ENCODE assay signal across 9 cellular contexts in the genomic region with DNA sequence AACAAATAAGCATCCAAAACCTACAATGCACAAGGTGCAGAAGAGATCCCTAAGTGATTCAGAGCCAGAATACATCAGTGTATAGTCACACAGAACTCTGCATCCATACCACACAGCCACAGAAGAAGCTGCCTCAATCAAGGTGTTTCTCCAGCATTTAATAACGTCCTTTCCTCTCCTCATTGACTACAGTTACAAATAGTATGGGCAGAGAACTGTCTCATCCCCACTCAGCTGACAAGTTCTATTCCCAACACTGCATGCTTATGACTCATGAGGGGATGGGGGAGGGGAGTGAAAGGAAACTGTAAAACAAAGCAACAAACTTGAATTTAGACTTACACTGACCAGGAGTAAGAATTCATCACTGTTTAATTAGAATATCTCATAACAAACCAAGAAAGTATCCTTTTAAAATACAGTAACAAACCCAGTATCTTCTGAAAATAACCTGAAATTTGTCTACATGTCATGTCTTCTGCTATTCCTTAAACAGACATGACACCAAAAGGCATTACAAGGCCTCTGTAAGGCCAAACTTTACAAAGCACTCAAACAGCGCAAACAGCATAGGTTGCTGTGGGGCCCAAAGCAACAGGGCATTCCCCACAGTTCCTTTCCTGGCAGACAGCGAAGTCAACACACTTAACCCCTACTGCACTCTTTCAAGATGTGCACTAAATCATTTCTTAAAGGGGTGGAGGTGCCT. TPM values are rescaled to one million over a fixed set of nuclear protein-coding genes. Genes with fewer than 3 reads are reported as not detected.
A peak's percentile ranks its signal among the peaks of the same experiment; 100 is the strongest.
DNase-seq lines count a peak whose midpoint lies in the region; ATAC-seq and TF ChIP-seq lines count a peak whose summit lies in the region.
"Had no signal": no experiment of that assay in that cellular context is flagged by ENCODE, and none has a peak within 500 bp of the region (broad histone marks: within the 10 kb centered on the region; RNA-seq: fewer than 3 reads in every experiment).

No MANE protein-coding gene starts in this region.

- no peaks in the 10 kb centered on the region for H3K36me3 Mint-ChIP-seq in endothelial cell (ENCODE audit: low read depth, unreplicated experiment)

- peak overlapping the region; percentile 59 to 76 (median 66) for H3K27ac ChIP-seq in upper lobe of left lung
- H3K27ac ChIP-seq: C4-2B had no signal

- no peaks in the 10 kb centered on the region for H3K27me3 ChIP-seq in upper lobe of left lung

- peak in 2 of 4 donors; percentile 2 to 70 for TF ChIP-seq EP300 in upper lobe of left lung (IDR thresholded peaks at IDR 0.05)

- no peaks in the 10 kb centered on the region for H3K9me3 Mint-ChIP-seq in endothelial cell (ENCODE audit: unreplicated experiment)

- H3K4me1 Mint-ChIP-seq in endothelial cell (ENCODE audit: unreplicated experiment): peaks cover 39% of the 10 kb centered on the region

- H3K4me1 ChIP-seq in upper lobe of left lung: peaks cover 42 to 79% (median 55%) of the 10 kb centered on the region in 4 donors

- TF ChIP-seq POLR2A in upper lobe of left lung (IDR thresholded peaks at IDR 0.05): no peak

- ATAC-seq in HG03442 (IDR thresholded peaks at IDR 0.05; ENCODE audit: unreplicated experiment): peak; percentile 51
- peak; percentile 84 to 89 for ATAC-seq in upper lobe of left lung (ENCODE audit: low FRiP score in 2 of 2)

- H3K4me3 ChIP-seq in upper lobe of left lung: no peak overlapping the region

- no peaks in the 10 kb centered on the region for H3K9me3 ChIP-seq in upper lobe of left lung

- peak overlapping the region; percentile 44 for H3K4me3 Mint-ChIP-seq in endothelial cell (ENCODE audit: unreplicated experiment)

- peak overlapping the region; percentile 99 for H3K27ac Mint-ChIP-seq in endothelial cell (ENCODE audit: unreplicated experiment)

- H3K27me3 Mint-ChIP-seq in endothelial cell (ENCODE audit: unreplicated experiment): no peaks in the 10 kb centered on the region

- no peak for TF ChIP-seq CTCF in endothelial cell (IDR thresholded peaks at IDR 0.05; ENCODE audit: unreplicated experiment)
- no peak for TF ChIP-seq CTCF in upper lobe of left lung (IDR thresholded peaks at IDR 0.05)

- DNase-seq in NCI-H2227 (lab: John Stamatoyannopoulos, UW; ENCODE audit: unreplicated experiment) (peak; percentile 25), NCI-H2227 treated with DMSO at 0.1 percent for 48 hours (lab: John Stamatoyannopoulos, UW) (no peak), endothelial cell (ENCODE audit: low spot score) (no peak), mucosa of gallbladder (ENCODE audit: low spot score) (peak; percentile 58), upper lobe of left lung (peak in 1 of 2 donors; percentile 67)
- DNase-seq in activated CD4-positive, alpha-beta T cell treated with anti-CD3 and anti-CD28 coated beads for 4 hours: peak; percentile 32 to 65
- no peak for DNase-seq in activated CD4-positive, CD25-positive, alpha-beta regulatory T cell treated with anti-CD3 and anti-CD28 coated beads, Interleukin-2, amount 50 U/mL, for 72 hours

- no peaks in the 10 kb centered on the region for H3K36me3 ChIP-seq in upper lobe of left lung

- 10 to 15% methylated on average over 3 of the region's 3 CpGs for WGBS in upper lobe of left lung, 2 donors

RNA-seq across cellular contexts. Expression of gene CELF1, which starts 29.3 kb away (rescaled TPM):
- total RNA-seq in endothelial cell (ENCODE audit: unreplicated experiment): 162 TPM
- total RNA-seq in mucosa of gallbladder: 102 TPM
- 100 to 1,000 TPM in 3 of 6 donors, 10 to 100 TPM in 3; 82.7 to 194 (median 113) TPM for total RNA-seq in upper lobe of left lung

RNA-seq across cellular contexts. Expression of gene PTPMT1, which starts 41.8 kb away (rescaled TPM):
- total RNA-seq in endothelial cell (ENCODE audit: unreplicated experiment): 34.9 TPM
- total RNA-seq in mucosa of gallbladder: 45.1 TPM
- 100 to 1,000 TPM in 2 of 6 donors, 10 to 100 TPM in 4; 69.1 to 188 (median 89.9) TPM for total RNA-seq in upper lobe of left lung

RNA-seq across cellular contexts. Expression of gene KBTBD4, which starts 55.1 kb away (rescaled TPM):
- total RNA-seq in endothelial cell (ENCODE audit: unreplicated experiment) (12.1 TPM), mucosa of gallbladder (20.3 TPM), upper lobe of left lung (10 to 100 TPM in 5 of 6 donors, 1 to 10 TPM in 1; 3.1 to 22.2 (median 17.4) TPM)

RNA-seq across cellular contexts. Expression of gene NDUFS3, which starts 55.2 kb away (rescaled TPM):
- total RNA-seq in endothelial cell (ENCODE audit: unreplicated experiment) (199 TPM), mucosa of gallbladder (97.8 TPM), upper lobe of left lung (10 to 100 TPM; 42.5 to 92.6 (median 72.2) TPM)

Comparison
In these comparisons a context has a peak if more than half of its experiments do, and no peak if none do; other contexts are left out.
1. DNase-seq: peak in NCI-H2227 (single experiment), activated CD4-positive, alpha-beta T cell treated with anti-CD3 and anti-CD28 coated beads for 4 hours (2 of 2) and mucosa of gallbladder (single experiment); none in NCI-H2227 treated with DMSO at 0.1 percent for 48 hours (single experiment), endothelial cell (single experiment) and activated CD4-positive, CD25-positive, alpha-beta regulatory T cell treated with anti-CD3 and anti-CD28 coated beads, Interleukin-2, amount 50 U/mL, for 72 hours (single experiment).